30 cellular contexts compared by ENCODE assay signal in the genomic region with DNA sequence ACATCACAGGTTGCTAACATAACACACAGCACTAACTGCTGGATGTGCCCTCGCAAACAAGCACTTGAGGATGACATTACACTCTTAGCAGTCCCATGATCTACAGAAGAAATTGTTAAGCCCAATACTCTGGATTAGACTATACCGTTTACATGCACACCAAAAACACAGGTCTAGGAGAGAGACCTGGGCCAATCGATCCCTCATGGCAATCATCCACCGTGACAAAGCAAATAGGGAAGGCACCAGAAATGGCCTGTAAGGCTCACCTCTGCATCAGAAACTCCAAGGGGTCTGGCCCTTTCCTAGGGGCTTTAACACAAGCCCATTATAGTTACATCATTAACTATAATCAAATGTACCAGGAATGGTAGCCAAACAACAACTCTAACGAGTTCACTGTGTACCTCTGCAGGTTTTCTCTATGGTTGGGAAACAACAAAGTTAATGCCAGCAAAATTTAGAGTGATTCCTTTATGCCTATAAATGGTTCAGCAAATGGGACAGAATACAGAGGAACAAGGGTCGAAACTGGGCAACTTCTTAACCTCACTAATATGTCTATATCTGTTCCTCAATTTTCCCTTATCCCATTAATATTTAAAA.
"Had no signal": no experiment of that assay in that cellular context is flagged by ENCODE, and none has a peak within 500 bp of the region (broad histone marks: within the 10 kb centered on the region; RNA-seq: fewer than 3 reads in every experiment).

No MANE protein-coding gene starts in this region.

- H3K9me3 ChIP-seq: adrenal gland, body of pancreas, colonic mucosa, gastrocnemius medialis, lower lobe of right lung, pancreas, prostate gland, suprapubic skin, upper lobe of right lung had no signal

- DNase-seq: activated B cell treated with CpG ODN at 0.5 μM for 24 hours; activated CD4-positive, alpha-beta T cell treated with anti-CD3 and anti-CD28 coated beads, Interleukin-2, amount 50 U/mL, for 1 hour; activated CD8-positive, alpha-beta memory T cell treated with anti-CD3 and anti-CD28 coated beads, Interleukin-2, amount 10 ng/mL, durations not matched to agents 7 days and 5 days; activated CD8-positive, alpha-beta T cell treated with anti-CD3 and anti-CD28 coated beads for 36 hours; activated effector memory CD4-positive, alpha-beta T cell treated with Interleukin-2 at 50 U/mL for 16 hours; activated naive CD4-positive, alpha-beta T cell treated with Interleukin-2 at 50 U/mL for 16 hours; activated naive CD8-positive, alpha-beta T cell treated with anti-CD3 and anti-CD28 coated beads for 36 hours; adrenal gland; aorta; body of pancreas; cerebellar nuclear complex; colonic mucosa; effector CD8-positive, alpha-beta T cell; erythroblast; gastrocnemius medialis; hippocampal formation; kidney; lower lobe of right lung; mucosa of descending colon; pancreas; retina; stimulated activated CD4-positive, alpha-beta T cell treated with anti-CD3 and anti-CD28 coated beads, Interleukin-15, amount 100 ng/mL, for 24 hours; stimulated activated CD4-positive, alpha-beta T cell treated with anti-CD3 and anti-CD28 coated beads, Interleukin-2, amount 100 ng/mL, for 24 hours; stimulated activated naive CD4-positive, alpha-beta T cell; T-helper 1 cell; tibial artery; upper lobe of right lung had no signal

- H3K36me3 ChIP-seq: adrenal gland, colonic mucosa, gastrocnemius medialis, lower lobe of right lung, pancreas, prostate gland, suprapubic skin, tibial artery, upper lobe of right lung had no signal

- H3K4me3 Mint-ChIP-seq: activated CD8-positive, alpha-beta memory T cell treated with anti-CD3 and anti-CD28 coated beads, Interleukin-2, amount 10 ng/mL, durations not matched to agents 7 days and 5 days; activated CD8-positive, alpha-beta T cell treated with anti-CD3 and anti-CD28 coated beads for 36 hours; activated naive CD8-positive, alpha-beta T cell treated with anti-CD3 and anti-CD28 coated beads for 36 hours; T-helper 2 cell treated with Interferon-gamma antibody and Interleukin-4, amounts not matched to agents 5 μg/mL and 100 μg/mL, for 36 hours had no signal

- FAIRE-seq: kidney, pancreas had no signal

- H3K27me3 Mint-ChIP-seq: activated B cell treated with CpG ODN at 0.5 μM for 24 hours; activated CD8-positive, alpha-beta memory T cell treated with anti-CD3 and anti-CD28 coated beads, Interleukin-2, amount 10 ng/mL, durations not matched to agents 7 days and 5 days; activated CD8-positive, alpha-beta T cell treated with anti-CD3 and anti-CD28 coated beads for 36 hours; activated naive CD8-positive, alpha-beta T cell treated with anti-CD3 and anti-CD28 coated beads for 36 hours had no signal

- H3K4me1 ChIP-seq: body of pancreas, colonic mucosa, gastrocnemius medialis, lower lobe of right lung, prostate gland, suprapubic skin, tibial artery had no signal

- H3K4me3 ChIP-seq: adrenal gland, body of pancreas, colonic mucosa, gastrocnemius medialis, lower lobe of right lung, mucosa of descending colon, pancreas, prostate gland, suprapubic skin, tibial artery, upper lobe of right lung had no signal

- H3K27ac Mint-ChIP-seq: activated CD8-positive, alpha-beta memory T cell treated with anti-CD3 and anti-CD28 coated beads, Interleukin-2, amount 10 ng/mL, durations not matched to agents 7 days and 5 days; activated CD8-positive, alpha-beta T cell treated with anti-CD3 and anti-CD28 coated beads for 36 hours; activated naive CD8-positive, alpha-beta T cell treated with anti-CD3 and anti-CD28 coated beads for 36 hours; T-helper 2 cell treated with Interferon-gamma antibody and Interleukin-4, amounts not matched to agents 5 μg/mL and 100 μg/mL, for 36 hours had no signal

- H3K27me3 ChIP-seq: adrenal gland, body of pancreas, colonic mucosa, gastrocnemius medialis, pancreas, suprapubic skin, tibial artery, upper lobe of right lung had no signal

- ATAC-seq: activated CD8-positive, alpha-beta memory T cell treated with anti-CD3 and anti-CD28 coated beads, Interleukin-2, amount 10 ng/mL, durations not matched to agents 7 days and 5 days; activated CD8-positive, alpha-beta T cell treated with anti-CD3 and anti-CD28 coated beads for 36 hours; body of pancreas; gastrocnemius medialis; lower lobe of right lung; mucosa of descending colon; pancreas; upper lobe of right lung had no signal

- H3K9me3 Mint-ChIP-seq: activated B cell treated with CpG ODN at 0.5 μM for 24 hours had no signal

- H3K27ac ChIP-seq: adrenal gland, body of pancreas, colonic mucosa, gastrocnemius medialis, lower lobe of right lung, pancreas, prostate gland, suprapubic skin, tibial artery, upper lobe of right lung had no signal
